9 cellular contexts compared by ENCODE assay signal in the genomic region with DNA sequence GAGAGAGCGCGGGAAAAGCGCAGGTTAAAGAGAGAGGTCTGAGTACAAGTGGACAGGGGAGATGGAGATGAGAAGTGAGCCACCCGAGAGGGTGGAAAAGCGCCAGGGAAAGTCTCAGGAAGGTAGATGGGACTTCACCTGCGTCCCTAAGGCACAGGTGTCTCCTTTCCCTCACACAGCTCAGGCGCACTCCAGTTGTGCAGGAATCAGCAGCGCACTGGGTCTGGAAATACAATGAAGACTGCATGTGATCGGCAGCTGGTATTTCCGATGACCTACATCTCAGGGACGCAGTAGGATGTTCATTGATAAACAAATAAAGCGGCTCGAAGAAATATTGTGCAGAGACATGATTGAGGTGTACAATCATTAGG. TPM values are rescaled to one million over a fixed set of nuclear protein-coding genes. Genes with fewer than 3 reads are reported as not detected.
DNase-seq lines count a peak whose midpoint lies in the region; ATAC-seq, FAIRE-seq and TF ChIP-seq lines count a peak whose summit lies in the region.
"Had no signal": no experiment of that assay in that cellular context is flagged by ENCODE, and none has a peak within 500 bp of the region (broad histone marks: within the 10 kb centered on the region; RNA-seq: fewer than 3 reads in every experiment).

No MANE protein-coding gene starts in this region.

- no peak overlapping the region for H3K27ac ChIP-seq in astrocyte (ENCODE audit: low read depth, low read length)

- H3K9me3 ChIP-seq in astrocyte (ENCODE audit: insufficient read depth, low read depth, low read length), result no peaks in the 10 kb centered on the region
- no peaks in the 10 kb centered on the region for H3K9me3 ChIP-seq in neuron (ENCODE audit: low read length)

- DNase-seq in astrocyte (ENCODE audit: low read depth), result no peak
- no peak for DNase-seq in cortex of kidney (lab: John Stamatoyannopoulos, UW)
- DNase-seq in retina, result no peak
- no peak for DNase-seq in activated CD8-positive, alpha-beta memory T cell treated with anti-CD3 and anti-CD28 coated beads for 24 hours
- no peak for DNase-seq in NCI-H1436 treated with DMSO at 0.1 percent for 48 hours (lab: John Stamatoyannopoulos, UW)
- DNase-seq: NK-92 treated with Interleukin-12 subunit alpha and Interleukin-12 subunit beta, amount 100 ng/mL, for 24 hours had no signal

- no peak for FAIRE-seq in astrocyte (lab: Jason Lieb, UNC)

- H3K36me3 Mint-ChIP-seq in astrocyte (ENCODE audit: low read depth, unreplicated experiment), result no peaks in the 10 kb centered on the region

- no peaks in the 10 kb centered on the region for H3K79me2 ChIP-seq in astrocyte (ENCODE audit: insufficient read depth, low read length)

- no peaks in the 10 kb centered on the region for H3K4me1 Mint-ChIP-seq in astrocyte (ENCODE audit: low read depth, unreplicated experiment)

- no peaks in the 10 kb centered on the region for H3K9me3 Mint-ChIP-seq in astrocyte (ENCODE audit: unreplicated experiment)

- H3K27me3 ChIP-seq in astrocyte (ENCODE audit: insufficient read depth, low read length) (no peaks in the 10 kb centered on the region), neuron (ENCODE audit: insufficient read depth, low read length) (peaks cover 5% of the 10 kb centered on the region)

- H3K4me2 ChIP-seq in astrocyte (ENCODE audit: low read length), result no peak overlapping the region

- H2AFZ ChIP-seq in astrocyte (ENCODE audit: low read depth, low read length) (peak overlapping the region; percentile 39), neuron (ENCODE audit: low read depth, low read length) (peak overlapping the region; percentile 87)

- no peaks in the 10 kb centered on the region for H3K36me3 ChIP-seq in astrocyte (ENCODE audit: insufficient read depth, low read length)
- no peaks in the 10 kb centered on the region for H3K36me3 ChIP-seq in neuron (ENCODE audit: insufficient read depth, low read length)

- H3K4me3 Mint-ChIP-seq in astrocyte (ENCODE audit: unreplicated experiment), result peak overlapping the region; percentile 79

- H3K27me3 Mint-ChIP-seq in astrocyte (ENCODE audit: low read depth, unreplicated experiment), result no peaks in the 10 kb centered on the region

- no peaks in the 10 kb centered on the region for H4K20me1 ChIP-seq in astrocyte (ENCODE audit: insufficient read depth, low read length)

- no peak for TF ChIP-seq CTCF in astrocyte (IDR thresholded peaks at IDR 0.05; ENCODE audit: insufficient read depth, low read depth, low read length)

- ATAC-seq in GM18519 (IDR thresholded peaks at IDR 0.05; ENCODE audit: low FRiP score, unreplicated experiment), result peak; percentile 0
- ATAC-seq in HG02642 (IDR thresholded peaks at IDR 0.05; ENCODE audit: poor library complexity, unreplicated experiment), result peak; percentile 8

- H3K27ac Mint-ChIP-seq in astrocyte (ENCODE audit: unreplicated experiment), result no peak overlapping the region

- no peaks in the 10 kb centered on the region for H3K4me1 ChIP-seq in astrocyte (ENCODE audit: insufficient read depth, low read length)
- H3K4me1 ChIP-seq in neuron (ENCODE audit: insufficient read depth, low read length), result peaks cover 12% of the 10 kb centered on the region

- H3K4me3 ChIP-seq in astrocyte (ENCODE audit: insufficient read depth, low read depth, low read length) (no peak overlapping the region), neuron (ENCODE audit: low read length) (peak overlapping the region; percentile 68)

- H3K9ac ChIP-seq in astrocyte (ENCODE audit: low read length), result no peak overlapping the region

RNA-seq across cellular contexts. Expression of gene KHDRBS2, which starts 0.4 kb away (rescaled TPM):
- not detected in 2 replicates for total RNA-seq in astrocyte
